ENCODE assay signal across 8 cellular contexts in the genomic region with DNA sequence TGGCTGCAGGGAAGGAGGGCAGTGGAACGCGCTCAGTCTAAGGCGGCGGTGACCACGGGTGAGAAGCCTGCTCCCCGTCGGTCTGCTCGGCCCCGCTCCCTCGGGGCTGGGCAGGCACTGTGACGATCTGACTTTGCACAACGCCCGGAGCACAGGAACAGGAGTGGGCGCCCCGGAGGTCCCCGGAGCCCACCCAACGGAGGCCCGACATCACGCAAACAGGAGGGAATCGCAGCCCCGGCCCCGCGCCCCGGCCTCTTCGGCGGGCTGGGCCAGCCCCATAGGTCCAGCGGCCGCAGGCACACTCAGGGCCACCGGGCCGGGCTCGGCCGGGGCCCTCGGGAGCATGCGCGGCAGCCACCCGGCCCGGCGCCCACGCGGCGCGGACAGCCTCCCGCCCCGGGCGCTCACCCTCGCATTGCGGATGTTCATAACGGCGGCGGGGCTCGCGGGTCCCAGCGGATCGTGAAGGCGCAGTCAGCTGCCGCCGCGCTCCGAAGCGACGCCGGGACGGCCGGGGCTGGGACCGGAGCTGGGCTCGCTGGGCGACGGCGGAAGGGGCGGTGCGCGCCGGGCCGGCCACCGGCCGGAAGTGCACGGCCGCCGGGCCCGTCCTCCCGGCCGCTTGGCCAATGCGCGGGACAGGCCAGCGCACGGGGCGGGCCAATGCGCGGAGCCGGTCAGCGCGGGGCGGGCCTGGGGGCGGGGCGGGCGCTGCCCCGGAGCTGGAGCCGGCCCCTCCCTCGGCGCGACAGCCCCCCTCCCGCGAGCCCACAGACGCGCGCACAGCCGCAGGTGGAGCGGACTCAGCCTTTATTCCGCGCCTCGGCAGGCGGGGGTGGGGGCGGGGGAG. TPM values are rescaled to one million over a fixed set of nuclear protein-coding genes. Genes with fewer than 3 reads are reported as not detected.
DNase-seq lines count a peak whose midpoint lies in the region; ATAC-seq and TF ChIP-seq lines count a peak whose summit lies in the region.

A gene (minus strand): TSS at position 565 of the 853 bp plus-strand sequence. CDS start 133 bp downstream, at position 432.

- peak; percentile 92 for DNase-seq in DMS53 (lab: John Stamatoyannopoulos, UW)
- DNase-seq in HUDEP-2 (lab: John Stamatoyannopoulos, UW; ENCODE audit: unreplicated experiment in 76 of 76): peak in 61 of 76 experiments; percentile 2 to 75 (median 48)
- peak; percentile 70 for DNase-seq in RPMI7951 (ENCODE audit: low read depth)
- peak; percentile 43 for DNase-seq in activated gamma-delta T cell treated with Interleukin-2 at 50 U/mL for 16 hours
- DNase-seq in foreskin fibroblast: peak; percentile 69 to 88
- peak; percentile 73 for DNase-seq in nephron progenitor cell
- peak in 1 of 2 donors; percentile 42 for DNase-seq in tibial nerve (ENCODE audit: low spot score in 2 of 2)

- no peak for TF ChIP-seq EP300 in tibial nerve (IDR thresholded peaks at IDR 0.05)

- peak; percentile 87 for ATAC-seq in GM21381 (IDR thresholded peaks at IDR 0.05; ENCODE audit: unreplicated experiment)

- H3K4me1 Mint-ChIP-seq in nephron progenitor cell: peaks cover 13% of the 10 kb centered on the region

- no peaks in the 10 kb centered on the region for H3K27me3 ChIP-seq in tibial nerve

- 35% methylated on average over 23 of the region's 113 CpGs; no CpG with 5 or more reads in 1 of the 2 donors for WGBS in tibial nerve, 2 donors

- H3K9me3 ChIP-seq in tibial nerve: no peaks in the 10 kb centered on the region

- peaks cover 13% of the 10 kb centered on the region for H3K36me3 Mint-ChIP-seq in nephron progenitor cell (ENCODE audit: low read depth)

- TF ChIP-seq CTCF in foreskin fibroblast (IDR thresholded peaks at IDR 0.05; ENCODE audit: low read depth, low read length): no peak
- TF ChIP-seq CTCF in nephron progenitor cell (IDR thresholded peaks at IDR 0.05): no peak
- peak in 1 of 5 experiments; percentile 22 for TF ChIP-seq CTCF in tibial nerve (IDR thresholded peaks at IDR 0.05)

- peaks cover 0 to 21% (median 2%) of the 10 kb centered on the region in 4 donors for H3K4me1 ChIP-seq in tibial nerve

- peaks cover 57% of the 10 kb centered on the region for H3K9me3 Mint-ChIP-seq in nephron progenitor cell

- H3K27me3 Mint-ChIP-seq in nephron progenitor cell (ENCODE audit: low read depth, poor library complexity): peaks cover 4% of the 10 kb centered on the region

- peak within 1 kb of the TSS in 2 of 4 donors; percentile 67 to 71 for H3K27ac ChIP-seq in tibial nerve

- H3K4me3 Mint-ChIP-seq in nephron progenitor cell: peak within 1 kb of the TSS; percentile 82

- peak in 1 of 2 donors; percentile 18 for TF ChIP-seq POLR2A in tibial nerve (IDR thresholded peaks at IDR 0.05)

- peaks cover 0 to 28% (median 0%) of the 10 kb centered on the region in 3 donors for H3K36me3 ChIP-seq in tibial nerve

- peak within 1 kb of the TSS; percentile 64 to 66 for H3K4me3 ChIP-seq in foreskin fibroblast (ENCODE audit: low read depth in 1 of 2, low read length in 2 of 2)
- H3K4me3 ChIP-seq in tibial nerve: peak within 1 kb of the TSS; percentile 47 to 77 (median 57)

- no peak within 1 kb of the TSS for H3K27ac Mint-ChIP-seq in nephron progenitor cell

RNA-seq across cellular contexts. Expression of the gene that starts here (rescaled TPM):
- 96.4 and 136 TPM in 2 replicates for total RNA-seq in RPMI7951 (2014; rRNA removed; shearing (Covaris generic))
- 100 to 1,000 TPM in 1 of 4 donors, 10 to 100 TPM in 3; 48.0 to 152 (median 73.8) TPM for total RNA-seq in tibial nerve
